36 cellular contexts compared by ENCODE assay signal in genomic region chr10:23187155-23187554, GRCh38. TPM values are rescaled to one million over a fixed set of nuclear protein-coding genes. Genes with fewer than 3 reads are reported as not detected.
"Had no signal": no experiment of that assay in that cellular context is flagged by ENCODE, and none has a peak within 500 bp of the region (broad histone marks: within the 10 kb centered on the region; RNA-seq: fewer than 3 reads in every experiment).

No MANE protein-coding gene starts in this region.

- H3K27ac Mint-ChIP-seq: activated B cell treated with CpG ODN at 0.5 μM for 24 hours; activated CD4-positive, alpha-beta memory T cell treated with anti-CD3 and anti-CD28 coated beads for 36 hours; activated CD4-positive, alpha-beta T cell treated with anti-CD3 and anti-CD28 coated beads, Interleukin-2, amount 10 ng/mL, durations not matched to agents 24 days and 14 days; activated CD8-positive, alpha-beta T cell treated with anti-CD3 and anti-CD28 coated beads for 36 hours; activated naive CD4-positive, alpha-beta T cell treated with anti-CD3 and anti-CD28 coated beads for 36 hours; activated naive CD4-positive, alpha-beta T cell treated with anti-CD3 and anti-CD28 coated beads, Interleukin-2, amount 50 U/mL, for 72 hours; activated naive CD8-positive, alpha-beta T cell treated with anti-CD3 and anti-CD28 coated beads for 36 hours; activated T-cell treated with anti-CD3 and anti-CD28 coated beads, Interleukin-2, amount 50 U/mL, for 72 hours; activated T-helper 1 cell treated with anti-CD3 and anti-CD28 coated beads, Interleukin-12 subunit alpha, Interleukin-12 subunit beta, Interleukin-2, Interleukin-4 antibody, amounts not matched to agents 30 ng/mL and 10 ng/mL and 1 ng/mL, durations not matched to agents 14 hours and 24 hours and 36 hours; activated T-helper 17 cell treated with anti-CD3 and anti-CD28 coated beads, Interleukin-2, amount 50 U/mL, for 72 hours; brain; T-helper 1 cell treated with Interleukin-12 subunit alpha and Interleukin-12 subunit beta and Interleukin-4 antibody, amounts not matched to agents 30 μg/mL and 1 μg/mL, for 36 hours had no signal

- H3K9me3 ChIP-seq: adrenal gland had no signal

- H3K4me1 Mint-ChIP-seq: activated B cell treated with CpG ODN at 0.5 μM for 24 hours; activated CD4-positive, alpha-beta T cell treated with anti-CD3 and anti-CD28 coated beads, Interleukin-2, amount 10 ng/mL, durations not matched to agents 24 days and 14 days; activated T-helper 17 cell treated with anti-CD3 and anti-CD28 coated beads, Interleukin-2, amount 50 U/mL, for 72 hours; central memory CD8-positive, alpha-beta T cell had no signal

- H3K9me3 Mint-ChIP-seq: activated B cell treated with CpG ODN at 0.5 μM for 24 hours; activated CD4-positive, alpha-beta memory T cell treated with anti-CD3 and anti-CD28 coated beads for 36 hours; activated CD4-positive, alpha-beta T cell treated with anti-CD3 and anti-CD28 coated beads, Interleukin-2, amount 10 ng/mL, durations not matched to agents 24 days and 14 days; activated CD8-positive, alpha-beta T cell treated with anti-CD3 and anti-CD28 coated beads for 36 hours; activated naive CD4-positive, alpha-beta T cell treated with anti-CD3 and anti-CD28 coated beads for 36 hours; activated naive CD4-positive, alpha-beta T cell treated with anti-CD3 and anti-CD28 coated beads, Interleukin-2, amount 50 U/mL, for 72 hours; activated naive CD8-positive, alpha-beta T cell treated with anti-CD3 and anti-CD28 coated beads for 36 hours; activated T-cell treated with anti-CD3 and anti-CD28 coated beads, Interleukin-2, amount 50 U/mL, for 4 hours; activated T-cell treated with anti-CD3 and anti-CD28 coated beads, Interleukin-2, amount 50 U/mL, for 72 hours; activated T-helper 1 cell treated with anti-CD3 and anti-CD28 coated beads, Interleukin-12 subunit alpha, Interleukin-12 subunit beta, Interleukin-2, Interleukin-4 antibody, amounts not matched to agents 30 ng/mL and 10 ng/mL and 1 ng/mL, durations not matched to agents 14 hours and 24 hours and 36 hours; activated T-helper 17 cell treated with anti-CD3 and anti-CD28 coated beads, Interleukin-2, amount 50 U/mL, for 72 hours; central memory CD8-positive, alpha-beta T cell; T-helper 1 cell treated with Interleukin-12 subunit alpha and Interleukin-12 subunit beta and Interleukin-4 antibody, amounts not matched to agents 30 μg/mL and 1 μg/mL, for 36 hours had no signal

- H3K4me3 ChIP-seq: adrenal gland, cardiac muscle cell had no signal

- H3K36me3 ChIP-seq: adrenal gland, cardiac muscle cell had no signal

- DNase-seq: activated B cell treated with CpG ODN at 0.5 μM for 24 hours; activated CD4-positive, alpha-beta memory T cell treated with anti-CD3 and anti-CD28 coated beads for 36 hours; activated CD4-positive, alpha-beta T cell treated with anti-CD3 and anti-CD28 coated beads for 4 hours; activated CD4-positive, alpha-beta T cell treated with anti-CD3 and anti-CD28 coated beads, Interleukin-2, amount 10 ng/mL, durations not matched to agents 24 days and 14 days; activated CD4-positive, CD25-positive, alpha-beta regulatory T cell treated with anti-CD3 and anti-CD28 coated beads, Interleukin-2, amount 50 U/mL, for 72 hours; activated CD8-positive, alpha-beta memory T cell treated with anti-CD3 and anti-CD28 coated beads, Interleukin-2, amount 50 U/mL, for 4 hours; activated CD8-positive, alpha-beta T cell treated with anti-CD3 and anti-CD28 coated beads for 36 hours; activated effector memory CD4-positive, alpha-beta T cell treated with anti-CD3 and anti-CD28 coated beads, Interleukin-2, amount 50 U/mL, for 16 hours; activated gamma-delta T cell treated with Interleukin-2 at 50 U/mL for 16 hours; activated naive CD4-positive, alpha-beta T cell; activated naive CD4-positive, alpha-beta T cell treated with anti-CD3 and anti-CD28 coated beads for 36 hours; activated naive CD4-positive, alpha-beta T cell treated with anti-CD3 and anti-CD28 coated beads, Interleukin-2, amount 50 U/mL, for 16 hours; activated naive CD8-positive, alpha-beta T cell treated with anti-CD3 and anti-CD28 coated beads for 36 hours; activated T-cell treated with anti-CD3 and anti-CD28 coated beads for 4 hours; activated T-cell treated with anti-CD3 and anti-CD28 coated beads, Interleukin-2, amount 50 U/mL, for 1 hour; activated T-cell treated with anti-CD3 and anti-CD28 coated beads, Interleukin-2, amount 50 U/mL, for 4 hours; activated T-cell treated with anti-CD3 and anti-CD28 coated beads, Interleukin-2, amount 50 U/mL, for 72 hours; adrenal gland; amniotic stem cell; aorta; caudate nucleus; cerebellar nuclear complex; T-helper 1 cell had no signal

- H3K27ac ChIP-seq: adrenal gland, cardiac muscle cell, VCaP had no signal

- H3K36me3 Mint-ChIP-seq: activated CD4-positive, alpha-beta memory T cell treated with anti-CD3 and anti-CD28 coated beads for 36 hours; activated naive CD4-positive, alpha-beta T cell treated with anti-CD3 and anti-CD28 coated beads, Interleukin-2, amount 50 U/mL, for 72 hours; activated naive CD8-positive, alpha-beta T cell treated with anti-CD3 and anti-CD28 coated beads for 36 hours; brain had no signal

- H3K4me1 ChIP-seq: adrenal gland had no signal

- H3K4me3 Mint-ChIP-seq: activated B cell treated with CpG ODN at 0.5 μM for 24 hours; activated CD4-positive, alpha-beta memory T cell treated with anti-CD3 and anti-CD28 coated beads for 36 hours; activated CD4-positive, alpha-beta T cell treated with anti-CD3 and anti-CD28 coated beads, Interleukin-2, amount 10 ng/mL, durations not matched to agents 24 days and 14 days; activated CD8-positive, alpha-beta T cell treated with anti-CD3 and anti-CD28 coated beads for 36 hours; activated naive CD4-positive, alpha-beta T cell treated with anti-CD3 and anti-CD28 coated beads for 36 hours; activated naive CD8-positive, alpha-beta T cell treated with anti-CD3 and anti-CD28 coated beads for 36 hours; activated T-cell treated with anti-CD3 and anti-CD28 coated beads, Interleukin-2, amount 50 U/mL, for 4 hours; activated T-cell treated with anti-CD3 and anti-CD28 coated beads, Interleukin-2, amount 50 U/mL, for 72 hours; activated T-helper 1 cell treated with anti-CD3 and anti-CD28 coated beads, Interleukin-12 subunit alpha, Interleukin-12 subunit beta, Interleukin-2, Interleukin-4 antibody, amounts not matched to agents 30 ng/mL and 10 ng/mL and 1 ng/mL, durations not matched to agents 14 hours and 24 hours and 36 hours; activated T-helper 17 cell treated with anti-CD3 and anti-CD28 coated beads, Interleukin-2, amount 50 U/mL, for 72 hours; brain; central memory CD8-positive, alpha-beta T cell; T-helper 1 cell treated with Interleukin-12 subunit alpha and Interleukin-12 subunit beta and Interleukin-4 antibody, amounts not matched to agents 30 μg/mL and 1 μg/mL, for 36 hours had no signal

- ATAC-seq: activated CD8-positive, alpha-beta T cell treated with anti-CD3 and anti-CD28 coated beads for 36 hours; activated naive CD4-positive, alpha-beta T cell treated with anti-CD3 and anti-CD28 coated beads, Interleukin-2, amount 50 U/mL, for 72 hours; activated T-cell treated with anti-CD3 and anti-CD28 coated beads, Interleukin-2, amount 50 U/mL, for 4 hours; activated T-cell treated with anti-CD3 and anti-CD28 coated beads, Interleukin-2, amount 50 U/mL, for 72 hours; activated T-helper 17 cell treated with anti-CD3 and anti-CD28 coated beads, Interleukin-2, amount 50 U/mL, for 72 hours had no signal

RNA-seq across cellular contexts. Expression of gene PTF1A, which starts 5.0 kb away (rescaled TPM):
- total RNA-seq: activated B cell treated with CpG ODN at 0.5 μM for 24 hours; activated CD4-positive, alpha-beta memory T cell treated with anti-CD3 and anti-CD28 coated beads for 36 hours; activated CD4-positive, alpha-beta T cell treated with anti-CD3 and anti-CD28 coated beads, Interleukin-2, amount 10 ng/mL, durations not matched to agents 24 days and 14 days; activated CD8-positive, alpha-beta memory T cell treated with anti-CD3 and anti-CD28 coated beads for 36 hours; activated CD8-positive, alpha-beta T cell treated with anti-CD3 and anti-CD28 coated beads for 36 hours; activated naive CD4-positive, alpha-beta T cell treated with anti-CD3 and anti-CD28 coated beads for 36 hours; activated naive CD4-positive, alpha-beta T cell treated with anti-CD3 and anti-CD28 coated beads, Interleukin-2, amount 50 U/mL, for 72 hours; activated naive CD8-positive, alpha-beta T cell treated with anti-CD3 and anti-CD28 coated beads for 36 hours; activated T-cell treated with anti-CD3 and anti-CD28 coated beads, Interleukin-2, amount 50 U/mL, for 4 hours; activated T-cell treated with anti-CD3 and anti-CD28 coated beads, Interleukin-2, amount 50 U/mL, for 72 hours; activated T-helper 1 cell treated with anti-CD3 and anti-CD28 coated beads, Interleukin-12 subunit alpha, Interleukin-12 subunit beta, Interleukin-2, Interleukin-4 antibody, amounts not matched to agents 30 ng/mL and 10 ng/mL and 1 ng/mL, durations not matched to agents 14 hours and 24 hours and 36 hours; activated T-helper 17 cell treated with anti-CD3 and anti-CD28 coated beads, Interleukin-2, amount 50 U/mL, for 72 hours; adrenal gland; aorta; astrocyte; bronchial epithelial cell; cardiac muscle cell; chondrocyte; T-helper 2 cell treated with Interferon-gamma antibody and Interleukin-4, amounts not matched to agents 100 ng/mL and 5 ng/mL, for 36 hours had no signal
- polyA plus RNA-seq: adrenal gland, aorta, cardiac muscle cell had no signal
